Comparison of ENCODE assay signal across 3 cellular contexts in genomic region chr5:2265341-2265740, GRCh38.
"Had no signal": no experiment of that assay in that cellular context is flagged by ENCODE, and none has a peak within 500 bp of the region (broad histone marks: within the 10 kb centered on the region; RNA-seq: fewer than 3 reads in every experiment).

No MANE protein-coding gene starts in this region.

- H3K4me3 ChIP-seq: GM12878 had no signal

- ATAC-seq: GM12878 had no signal

- DNase-seq: GDM1, GF-D8 had no signal
